Comparison of ENCODE assay signal across 8 cellular contexts in genomic region chr6:88641178-88641903, GRCh38.
DNase-seq lines count a peak whose midpoint lies in the region; ATAC-seq and TF ChIP-seq lines count a peak whose summit lies in the region.

No MANE protein-coding gene starts in this region.

- H3K27ac Mint-ChIP-seq in activated CD4-positive, alpha-beta T cell treated with anti-CD3 and anti-CD28 coated beads, Interleukin-2, amount 10 ng/mL, durations not matched to agents 24 days and 14 days = no peak overlapping the region

- no peak overlapping the region for H3K4me3 Mint-ChIP-seq in activated CD4-positive, alpha-beta T cell treated with anti-CD3 and anti-CD28 coated beads, Interleukin-2, amount 10 ng/mL, durations not matched to agents 24 days and 14 days

- peak; percentile 96 for ATAC-seq in GM18498 (IDR thresholded peaks at IDR 0.05; ENCODE audit: unreplicated experiment)
- peak; percentile 92 for ATAC-seq in GM21367 (IDR thresholded peaks at IDR 0.05; ENCODE audit: unreplicated experiment)
- peak; percentile 95 for ATAC-seq in HG03175 (IDR thresholded peaks at IDR 0.05; ENCODE audit: unreplicated experiment)
- peak; percentile 39 for ATAC-seq in esophagus mucosa

- no peak for TF ChIP-seq EP300 in transverse colon (IDR thresholded peaks at IDR 0.05; ENCODE audit: low read depth)

- H3K27me3 ChIP-seq in transverse colon = no peaks in the 10 kb centered on the region

- intact Hi-C loops in activated CD4-positive, alpha-beta T cell treated with anti-CD3 and anti-CD28 coated beads, Interleukin-2, amount 10 ng/mL, durations not matched to agents 24 days and 14 days (cut with micrococcal nuclease) = no loop called here
- intact Hi-C loops in transverse colon (cut with DNase I; ENCODE audit: low total_unique reads) = no loop called here

- no peaks in the 10 kb centered on the region for H3K4me1 Mint-ChIP-seq in activated CD4-positive, alpha-beta T cell treated with anti-CD3 and anti-CD28 coated beads, Interleukin-2, amount 10 ng/mL, durations not matched to agents 24 days and 14 days

- H3K9me3 ChIP-seq in transverse colon = no peaks in the 10 kb centered on the region

- 61 to 73% methylated on average over 7 of the region's 7 CpGs for WGBS in transverse colon (ENCODE audit: low coverage in 1 of 2), 2 donors

- H3K27me3 Mint-ChIP-seq in activated CD4-positive, alpha-beta T cell treated with anti-CD3 and anti-CD28 coated beads, Interleukin-2, amount 10 ng/mL, durations not matched to agents 24 days and 14 days = no peaks in the 10 kb centered on the region

- H3K27ac ChIP-seq in transverse colon = no peak overlapping the region

- no peak for TF ChIP-seq POLR2A in transverse colon (IDR thresholded peaks at IDR 0.05)

- in situ Hi-C loops in transverse colon (cut with MboI; ENCODE audit: low pct_ligation_motif_present in 1 of 4, low pct_unique_long_range_greater_than_20kb in 1 of 4, low sequenced_read_pairs in 3 of 4) = no loop called here

- no peaks in the 10 kb centered on the region for H3K36me3 Mint-ChIP-seq in activated CD4-positive, alpha-beta T cell treated with anti-CD3 and anti-CD28 coated beads, Interleukin-2, amount 10 ng/mL, durations not matched to agents 24 days and 14 days (ENCODE audit: low read depth)

- TF ChIP-seq CTCF in transverse colon (IDR thresholded peaks at IDR 0.05) = no peak

- no peaks in the 10 kb centered on the region for H3K4me1 ChIP-seq in transverse colon

- H3K4me3 ChIP-seq in transverse colon = no peak overlapping the region

- H3K9me3 Mint-ChIP-seq in activated CD4-positive, alpha-beta T cell treated with anti-CD3 and anti-CD28 coated beads, Interleukin-2, amount 10 ng/mL, durations not matched to agents 24 days and 14 days = no peaks in the 10 kb centered on the region

- no peak for DNase-seq in SHP77 (lab: John Stamatoyannopoulos, UW)
- no peak for DNase-seq in activated CD4-positive, alpha-beta T cell treated with anti-CD3 and anti-CD28 coated beads, Interleukin-2, amount 10 ng/mL, durations not matched to agents 24 days and 14 days
- no peak for DNase-seq in transverse colon
- no peak for DNase-seq in stimulated activated CD4-positive, alpha-beta T cell treated with anti-CD3 and anti-CD28 coated beads, Interleukin-15, amount 100 ng/mL, for 24 hours

- H3K36me3 ChIP-seq in transverse colon = no peaks in the 10 kb centered on the region

Comparison
In these comparisons a context has a peak if more than half of its experiments do, and no peak if none do; other contexts are left out.
1. ATAC-seq: peak in every context shown above with its lines; median percentile 96 in GM18498; 95 in HG03175; 92 in GM21367; 39 in esophagus mucosa.